26 cellular contexts compared by ENCODE assay signal in the genomic region with DNA sequence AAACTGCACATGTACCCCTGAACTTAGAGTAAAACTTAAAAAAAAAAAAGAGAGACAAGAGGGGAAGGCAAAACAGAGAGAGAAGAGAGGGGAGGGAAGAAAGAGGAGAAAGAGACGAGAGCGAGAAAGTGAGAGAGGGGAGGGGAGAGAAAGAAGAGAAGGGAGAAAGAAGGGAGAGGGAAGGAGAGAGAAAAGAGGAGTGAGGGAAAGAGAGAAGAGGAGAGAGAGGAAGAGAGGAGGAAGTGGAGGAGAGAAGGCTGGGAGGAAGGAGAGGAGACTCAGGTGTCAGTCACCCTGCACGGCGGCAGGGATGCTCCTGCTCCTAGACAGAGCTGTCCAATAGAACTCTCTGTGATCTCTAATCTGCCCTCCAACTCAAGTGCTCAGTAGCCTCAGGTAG.
"Had no signal": no experiment of that assay in that cellular context is flagged by ENCODE, and none has a peak within 500 bp of the region (broad histone marks: within the 10 kb centered on the region; RNA-seq: fewer than 3 reads in every experiment).

No MANE protein-coding gene starts in this region.

- H3K36me3 ChIP-seq: left ventricle myocardium inferior, pancreas, prostate gland, stomach, thyroid gland, transverse colon, upper lobe of left lung, vagina had no signal

- H3K27ac ChIP-seq: left ventricle myocardium inferior, pancreas, prostate gland, skin epidermis, stomach, testis, thyroid gland, transverse colon, upper lobe of left lung, vagina had no signal

- H3K4me3 ChIP-seq: left ventricle myocardium inferior, lung, pancreas, prostate gland, skin epidermis, stomach, testis, thyroid gland, transverse colon, upper lobe of left lung, vagina had no signal

- H3K9me3 ChIP-seq: pancreas, prostate gland, testis, thyroid gland, transverse colon, vagina had no signal

- DNase-seq: hypothalamus; immature natural killer cell; kidney; left ventricle myocardium inferior; mesendoderm; naive B cell; nucleus accumbens; pancreas; posterior cingulate gyrus; retina; right cardiac atrium; stimulated activated CD4-positive, alpha-beta T cell treated with anti-CD3 and anti-CD28 coated beads, Interleukin-12 subunit alpha, Interleukin-12 subunit beta, amount 100 ng/mL, for 4 hours; stimulated activated CD4-positive, alpha-beta T cell treated with anti-CD3 and anti-CD28 coated beads, Interleukin-15, amount 100 ng/mL, for 24 hours; stimulated activated CD4-positive, alpha-beta T cell treated with anti-CD3 and anti-CD28 coated beads, Interleukin-2, amount 100 ng/mL, for 24 hours; stimulated activated CD4-positive, alpha-beta T cell treated with anti-CD3 and anti-CD28 coated beads, Interleukin-4, amount 100 ng/mL, for 1 hour; stimulated activated naive B cell treated with anti-CD40 and anti-IgM and Interleukin-4, amounts not matched to agents 10 μg/mL and 1 μg/mL and 100 μg/mL, for 72 hours; stimulated activated naive CD8-positive, alpha-beta T cell treated with anti-CD3 and anti-CD28 coated beads, Interleukin-15, Interleukin-2, amounts not matched to agents 100 U/mL and 50 U/mL, for 24 hours; stomach; testis; thyroid gland; transverse colon; upper lobe of left lung had no signal

- H3K4me1 ChIP-seq: pancreas, prostate gland, vagina had no signal
